ENCODE assay signal across 16 cellular contexts in the genomic region with DNA sequence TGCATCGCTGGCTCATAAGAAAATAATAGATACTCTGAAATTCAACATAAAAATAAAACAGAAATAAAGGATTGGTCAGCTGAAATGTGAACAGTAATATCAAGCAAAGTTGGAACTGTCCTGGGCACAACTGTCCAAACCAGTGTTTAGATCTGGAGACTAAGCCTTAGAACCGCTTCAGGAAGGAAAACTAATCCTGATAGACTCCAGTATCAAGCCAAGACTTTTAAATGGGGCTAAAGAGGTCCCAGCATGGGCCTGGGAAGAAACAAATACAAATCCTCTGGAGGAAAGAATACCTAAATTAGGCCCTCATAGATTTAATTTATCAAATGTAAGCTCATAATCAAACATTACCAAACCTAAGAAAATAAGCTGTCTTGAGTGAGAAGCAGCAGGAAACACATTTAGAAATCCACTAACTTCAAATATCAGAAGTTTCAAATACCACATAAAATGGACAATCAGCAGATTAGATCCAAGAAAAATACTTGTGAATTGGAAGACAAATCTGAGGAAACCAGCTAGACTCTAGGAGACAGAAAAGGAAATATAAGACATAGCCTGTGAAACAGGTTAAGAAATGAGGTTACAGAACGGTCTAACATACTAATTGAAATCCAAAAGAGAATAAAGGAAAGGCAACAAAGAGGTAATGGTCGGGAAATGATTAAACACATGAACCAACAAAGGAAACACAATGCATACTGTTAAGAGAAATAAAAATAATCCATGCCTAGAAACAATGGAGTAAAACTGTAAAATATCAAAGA. TPM values are rescaled to one million over a fixed set of nuclear protein-coding genes. Genes with fewer than 3 reads are reported as not detected.
DNase-seq lines count a peak whose midpoint lies in the region; ATAC-seq and TF ChIP-seq lines count a peak whose summit lies in the region.
"Had no signal": no experiment of that assay in that cellular context is flagged by ENCODE, and none has a peak within 500 bp of the region (broad histone marks: within the 10 kb centered on the region; RNA-seq: fewer than 3 reads in every experiment).

No MANE protein-coding gene starts in this region.

- H3K4me3 Mint-ChIP-seq in natural killer cell (no peak overlapping the region), WTC11 (no peak overlapping the region), endothelial cell (ENCODE audit: unreplicated experiment) (no peak overlapping the region)
- no peak overlapping the region for H3K4me3 Mint-ChIP-seq in natural killer cell treated with Interleukin-12 subunit alpha and Interleukin-12 subunit beta and Interleukin-15 and Interleukin-18, amount 100 ng/mL, for 72 hours
- H3K4me3 Mint-ChIP-seq: CD4-positive, alpha-beta T cell had no signal

- no peaks in the 10 kb centered on the region for H3K36me3 ChIP-seq in mucosa of descending colon (ENCODE audit: low read depth)

- intact Hi-C loops in natural killer cell (cut with micrococcal nuclease): no loop called here
- intact Hi-C loops in mucosa of descending colon (cut with DNase I, micrococcal nuclease): no loop called here

- H3K9me3 ChIP-seq in mucosa of descending colon: no peaks in the 10 kb centered on the region
- H3K9me3 ChIP-seq: BE2C had no signal

- H3K36me3 Mint-ChIP-seq in natural killer cell (peaks cover 11% of the 10 kb centered on the region), WTC11 (no peaks in the 10 kb centered on the region; the same call in 1 of the 2 replicates), endothelial cell (ENCODE audit: low read depth, unreplicated experiment) (no peaks in the 10 kb centered on the region)
- H3K36me3 Mint-ChIP-seq in natural killer cell treated with Interleukin-12 subunit alpha and Interleukin-12 subunit beta and Interleukin-15 and Interleukin-18, amount 100 ng/mL, for 72 hours: peaks cover 12% of the 10 kb centered on the region

- no peaks in the 10 kb centered on the region for H3K4me1 ChIP-seq in mucosa of descending colon (ENCODE audit: low read depth)
- H3K4me1 ChIP-seq: BE2C had no signal

- CTCF ChIA-PET in WTC11 (lab: Charles Lee): no interaction called here

- H3K27ac Mint-ChIP-seq in natural killer cell (peak overlapping the region; percentile 5 to 10), WTC11 (peak overlapping the region; percentile 56), endothelial cell (ENCODE audit: unreplicated experiment) (peak overlapping the region; percentile 24)
- peak overlapping the region in 1 of 2 donors; percentile 60 for H3K27ac Mint-ChIP-seq in natural killer cell treated with Interleukin-12 subunit alpha and Interleukin-12 subunit beta and Interleukin-15 and Interleukin-18, amount 100 ng/mL, for 72 hours
- H3K27ac Mint-ChIP-seq: CD4-positive, alpha-beta T cell had no signal

- H3K9me3 Mint-ChIP-seq in natural killer cell: no peaks in the 10 kb centered on the region
- H3K9me3 Mint-ChIP-seq in natural killer cell treated with Interleukin-12 subunit alpha and Interleukin-12 subunit beta and Interleukin-15 and Interleukin-18, amount 100 ng/mL, for 72 hours: no peaks in the 10 kb centered on the region
- no peaks in the 10 kb centered on the region for H3K9me3 Mint-ChIP-seq in WTC11
- H3K9me3 Mint-ChIP-seq in endothelial cell (ENCODE audit: unreplicated experiment): no peaks in the 10 kb centered on the region
- H3K9me3 Mint-ChIP-seq: CD4-positive, alpha-beta T cell had no signal

- no peak overlapping the region for H3K4me3 ChIP-seq in mucosa of descending colon
- H3K4me3 ChIP-seq: SK-N-MC had no signal

- no peaks in the 10 kb centered on the region for H3K27me3 Mint-ChIP-seq in natural killer cell (ENCODE audit: low read depth in 2 of 2)
- no peaks in the 10 kb centered on the region for H3K27me3 Mint-ChIP-seq in natural killer cell treated with Interleukin-12 subunit alpha and Interleukin-12 subunit beta and Interleukin-15 and Interleukin-18, amount 100 ng/mL, for 72 hours
- H3K27me3 Mint-ChIP-seq in WTC11 (ENCODE audit: low read depth): no peaks in the 10 kb centered on the region
- no peaks in the 10 kb centered on the region for H3K27me3 Mint-ChIP-seq in endothelial cell (ENCODE audit: unreplicated experiment)
- H3K27me3 Mint-ChIP-seq: CD4-positive, alpha-beta T cell had no signal

- TF ChIP-seq CTCF in natural killer cell (IDR thresholded peaks at IDR 0.05): no peak
- TF ChIP-seq CTCF in WTC11 (IDR thresholded peaks at IDR 0.05): no peak
- no peak for TF ChIP-seq CTCF in endothelial cell (IDR thresholded peaks at IDR 0.05; ENCODE audit: unreplicated experiment)
- TF ChIP-seq CTCF in mucosa of descending colon (IDR thresholded peaks at IDR 0.05): no peak

- DNase-seq in natural killer cell (no peak), WTC11 (ENCODE audit: low spot score) (no peak), endothelial cell (ENCODE audit: low spot score) (no peak), superior temporal gyrus (ENCODE audit: extremely low spot score) (no peak), mucosa of descending colon (no peak)
- DNase-seq in natural killer cell treated with Interleukin-12 subunit alpha and Interleukin-12 subunit beta and Interleukin-15 and Interleukin-18, amount 100 ng/mL, for 72 hours (ENCODE audit: low spot score): no peak
- DNase-seq: BE2C; Calu3; CD4-positive, alpha-beta T cell; HCEC 1CT; NCI-H1417; NCI-H1930; NCI-H446; NCI-H69 had no signal

- ATAC-seq in natural killer cell (no peak), WTC11 (peak; percentile 22; the same call in 1 of the 2 replicates), mucosa of descending colon (no peak), GM21717 (IDR thresholded peaks at IDR 0.05; ENCODE audit: unreplicated experiment) (no peak)
- ATAC-seq in natural killer cell treated with Interleukin-12 subunit alpha and Interleukin-12 subunit beta and Interleukin-15 and Interleukin-18, amount 100 ng/mL, for 72 hours: no peak

- POLR2A ChIA-PET in WTC11 (lab: Charles Lee): no interaction called here

- H3K4me1 Mint-ChIP-seq in natural killer cell (peaks cover 44 to 49% of the 10 kb centered on the region in 2 donors), WTC11 (peaks cover 27% of the 10 kb centered on the region), endothelial cell (ENCODE audit: unreplicated experiment) (peaks cover 11% of the 10 kb centered on the region)
- peaks cover 24 to 30% of the 10 kb centered on the region in 2 donors for H3K4me1 Mint-ChIP-seq in natural killer cell treated with Interleukin-12 subunit alpha and Interleukin-12 subunit beta and Interleukin-15 and Interleukin-18, amount 100 ng/mL, for 72 hours (ENCODE audit: low read depth in 2 of 2)

TF ChIP-seq in WTC11, 78 proteins besides CTCF, POLR2A, EP300 and RAD21 (continues in another document):
- no peak for TF ChIP-seq ZBTB21 (CRISPR knock-in tag; IDR thresholded peaks at IDR 0.05; ENCODE audit: borderline replicate concordance)
- TF ChIP-seq, protein P1, sequence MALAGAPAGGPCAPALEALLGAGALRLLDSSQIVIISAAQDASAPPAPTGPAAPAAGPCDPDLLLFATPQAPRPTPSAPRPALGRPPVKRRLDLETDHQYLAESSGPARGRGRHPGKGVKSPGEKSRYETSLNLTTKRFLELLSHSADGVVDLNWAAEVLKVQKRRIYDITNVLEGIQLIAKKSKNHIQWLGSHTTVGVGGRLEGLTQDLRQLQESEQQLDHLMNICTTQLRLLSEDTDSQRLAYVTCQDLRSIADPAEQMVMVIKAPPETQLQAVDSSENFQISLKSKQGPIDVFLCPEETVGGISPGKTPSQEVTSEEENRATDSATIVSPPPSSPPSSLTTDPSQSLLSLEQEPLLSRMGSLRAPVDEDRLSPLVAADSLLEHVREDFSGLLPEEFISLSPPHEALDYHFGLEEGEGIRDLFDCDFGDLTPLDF (CRISPR knock-in tag; IDR thresholded peaks at IDR 0.05): no peak
- TF ChIP-seq, protein P2, sequence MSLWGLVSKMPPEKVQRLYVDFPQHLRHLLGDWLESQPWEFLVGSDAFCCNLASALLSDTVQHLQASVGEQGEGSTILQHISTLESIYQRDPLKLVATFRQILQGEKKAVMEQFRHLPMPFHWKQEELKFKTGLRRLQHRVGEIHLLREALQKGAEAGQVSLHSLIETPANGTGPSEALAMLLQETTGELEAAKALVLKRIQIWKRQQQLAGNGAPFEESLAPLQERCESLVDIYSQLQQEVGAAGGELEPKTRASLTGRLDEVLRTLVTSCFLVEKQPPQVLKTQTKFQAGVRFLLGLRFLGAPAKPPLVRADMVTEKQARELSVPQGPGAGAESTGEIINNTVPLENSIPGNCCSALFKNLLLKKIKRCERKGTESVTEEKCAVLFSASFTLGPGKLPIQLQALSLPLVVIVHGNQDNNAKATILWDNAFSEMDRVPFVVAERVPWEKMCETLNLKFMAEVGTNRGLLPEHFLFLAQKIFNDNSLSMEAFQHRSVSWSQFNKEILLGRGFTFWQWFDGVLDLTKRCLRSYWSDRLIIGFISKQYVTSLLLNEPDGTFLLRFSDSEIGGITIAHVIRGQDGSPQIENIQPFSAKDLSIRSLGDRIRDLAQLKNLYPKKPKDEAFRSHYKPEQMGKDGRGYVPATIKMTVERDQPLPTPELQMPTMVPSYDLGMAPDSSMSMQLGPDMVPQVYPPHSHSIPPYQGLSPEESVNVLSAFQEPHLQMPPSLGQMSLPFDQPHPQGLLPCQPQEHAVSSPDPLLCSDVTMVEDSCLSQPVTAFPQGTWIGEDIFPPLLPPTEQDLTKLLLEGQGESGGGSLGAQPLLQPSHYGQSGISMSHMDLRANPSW (CRISPR knock-in tag; conservative IDR thresholded peaks at IDR 0.05; ENCODE audit: low read depth): no peak
- no peak for TF ChIP-seq USF2 (CRISPR knock-in tag; IDR thresholded peaks at IDR 0.05)

RNA-seq across cellular contexts. Expression of gene SCAF11, which starts 27.6 kb away (rescaled TPM):
- total RNA-seq in natural killer cell: 100 to 1,000 TPM; 208 to 232 (median 220) TPM
- 100 to 1,000 TPM; 106 to 117 TPM for total RNA-seq in natural killer cell treated with Interleukin-12 subunit alpha and Interleukin-12 subunit beta and Interleukin-15 and Interleukin-18, amount 100 ng/mL, for 72 hours
- total RNA-seq in WTC11 (2021): 65.6 to 82.4 TPM (median 72.6 TPM) in 3 replicates
- total RNA-seq in endothelial cell (ENCODE audit: unreplicated experiment): 103 TPM
- 100 to 1,000 TPM; 107 to 131 (median 122) TPM for total RNA-seq in mucosa of descending colon
